23 cellular contexts compared by ENCODE assay signal in genomic region chrY:7177631-7178030, GRCh38.
DNase-seq lines count a peak whose midpoint lies in the region; ATAC-seq, FAIRE-seq and TF ChIP-seq lines count a peak whose summit lies in the region.
"Had no signal": no experiment of that assay in that cellular context is flagged by ENCODE, and none has a peak within 500 bp of the region (broad histone marks: within the 10 kb centered on the region; RNA-seq: fewer than 3 reads in every experiment).

No MANE protein-coding gene starts in this region.

- no peak overlapping the region for H3K27ac ChIP-seq in pancreas
- H3K27ac ChIP-seq: brain microvascular endothelial cell had no signal

- H3K27me3 ChIP-seq in MG63 = no peaks in the 10 kb centered on the region
- H3K27me3 ChIP-seq in pancreas = no peaks in the 10 kb centered on the region
- H3K27me3 ChIP-seq: brain microvascular endothelial cell had no signal

- no peaks in the 10 kb centered on the region for H3K4me1 ChIP-seq in pancreas
- H3K4me1 ChIP-seq: HAP-1 had no signal

- ATAC-seq in pancreas = no peak
- ATAC-seq: GM12878; left lobe of liver; right cardiac atrium; stimulated activated naive CD8-positive, alpha-beta T cell treated with anti-CD3 and anti-CD28 coated beads, Interleukin-15, Interleukin-2, amounts not matched to agents 100 U/mL and 50 U/mL, for 24 hours had no signal

- FAIRE-seq in pancreas (lab: Jason Lieb, UNC) = no peak
- FAIRE-seq: GM12878, GM19239 had no signal

- DNase-seq in EH (ENCODE audit: low read depth) (peak; percentile 23), MG63 (peak; percentile 20), fibroblast of peridontal ligament (ENCODE audit: extremely low read depth) (peak; percentile 22), renal cortical epithelial cell (ENCODE audit: low read depth) (peak; percentile 59), pancreas (no peak), islet precursor cell (no peak)
- no peak for DNase-seq in stimulated activated CD4-positive, alpha-beta T cell treated with anti-CD3 and anti-CD28 coated beads, Interleukin-2, amount 100 ng/mL, for 24 hours
- DNase-seq: activated CD4-positive, alpha-beta memory T cell treated with anti-CD3 and anti-CD28 coated beads, Interleukin-2, amount 10 ng/mL, durations not matched to agents 7 days and 5 days; activated CD4-positive, alpha-beta T cell treated with anti-CD3 and anti-CD28 coated beads for 1 hour; activated CD8-positive, alpha-beta memory T cell treated with anti-CD3 and anti-CD28 coated beads, Interleukin-2, amount 50 U/mL, for 48 hours; activated naive CD4-positive, alpha-beta T cell treated with anti-CD3 and anti-CD28 coated beads, Interleukin-2, amount 50 U/mL, for 16 hours; brain microvascular endothelial cell; Calu3; NCI-H1436 treated with DMSO at 0.1 percent for 48 hours; NCI-H345; posterior cingulate gyrus; right cardiac atrium; SIG-M5; stimulated activated naive CD8-positive, alpha-beta T cell treated with anti-CD3 and anti-CD28 coated beads, Interleukin-15, Interleukin-2, amounts not matched to agents 100 U/mL and 50 U/mL, for 24 hours had no signal

- TF ChIP-seq CTCF in pancreas (IDR thresholded peaks at IDR 0.05) = no peak

- no peaks in the 10 kb centered on the region for H3K9me3 ChIP-seq in MG63
- no peaks in the 10 kb centered on the region for H3K9me3 ChIP-seq in pancreas
- H3K9me3 ChIP-seq: HAP-1 had no signal

- intact Hi-C loops in pancreas (cut with DNase I) = no loop called here

- no peak overlapping the region for H3K4me3 ChIP-seq in MG63
- no peak overlapping the region for H3K4me3 ChIP-seq in pancreas
- H3K4me3 ChIP-seq: GM12878, HAP-1 had no signal

- H3K36me3 ChIP-seq in MG63 = no peaks in the 10 kb centered on the region
- H3K36me3 ChIP-seq in pancreas = no peaks in the 10 kb centered on the region
- H3K36me3 ChIP-seq: brain microvascular endothelial cell, HAP-1 had no signal

- WGBS in pancreas, 2 donors = 79% methylated on average over 5 of the region's 5 CpGs; no CpG with 5 or more reads in 1 of the 2 donors

Comparison
In these comparisons a context has a peak if more than half of its experiments do, and no peak if none do; other contexts are left out.
1. DNase-seq: peak in EH (single experiment), MG63 (single experiment), fibroblast of peridontal ligament (single experiment) and renal cortical epithelial cell (single experiment); none in pancreas (0 of 6), stimulated activated CD4-positive, alpha-beta T cell treated with anti-CD3 and anti-CD28 coated beads, Interleukin-2, amount 100 ng/mL, for 24 hours (0 of 2) and islet precursor cell (single experiment).